8 cellular contexts compared by ENCODE assay signal in the genomic region with DNA sequence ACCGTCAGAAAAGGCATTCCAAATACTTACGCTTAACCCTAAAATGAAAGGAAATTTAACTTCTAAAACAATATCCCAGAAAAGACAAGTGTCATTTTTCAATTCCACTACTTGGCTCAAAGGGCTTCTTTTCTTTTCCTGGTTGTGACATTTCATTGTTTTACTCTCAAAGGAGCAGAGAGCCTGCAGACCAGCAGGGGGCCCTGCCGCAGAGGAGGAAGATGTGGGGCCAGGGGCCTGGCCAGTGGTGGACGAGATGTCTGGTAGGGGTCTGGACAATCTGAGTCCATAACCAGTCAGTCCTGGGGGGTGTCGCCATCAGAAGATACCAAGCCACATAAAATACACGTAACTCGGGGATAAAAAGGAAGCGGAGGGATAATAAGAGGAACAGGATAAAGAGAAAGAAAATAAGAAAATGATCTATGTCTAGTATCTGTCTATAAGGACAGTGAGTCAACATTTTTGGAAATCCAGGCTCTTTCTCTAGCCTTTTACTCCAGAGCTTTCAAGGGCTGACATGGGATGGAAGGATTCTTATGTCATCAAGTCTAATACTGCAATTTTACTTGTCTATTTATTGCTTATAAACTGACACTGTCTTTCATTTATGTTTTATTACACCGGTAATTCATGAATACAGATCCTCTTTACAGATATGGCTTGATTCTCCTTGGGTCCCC. TPM values are rescaled to one million over a fixed set of nuclear protein-coding genes. Genes with fewer than 3 reads are reported as not detected.
DNase-seq lines count a peak whose midpoint lies in the region; ATAC-seq and TF ChIP-seq lines count a peak whose summit lies in the region.

No MANE protein-coding gene starts in this region.

- H3K27ac ChIP-seq in A673 (ENCODE audit: low read depth, low read length, poor library complexity, severe bottlenecking) = no peak overlapping the region
- no peak overlapping the region for H3K27ac ChIP-seq in VCaP
- H3K27ac ChIP-seq in osteoblast (ENCODE audit: low read depth, low read length) = no peak overlapping the region

- ATAC-seq in GM18858 (IDR thresholded peaks at IDR 0.05; ENCODE audit: unreplicated experiment) = no peak

- no TSS peak for BruUV-seq in A673 (replicated peaks; lab: Mats Ljungman, UMichigan)

- CTCF ChIA-PET in A673 (lab: Charles Lee) = no interaction called here

- H3K4me3 ChIP-seq in A673 (ENCODE audit: low read depth, low read length, poor library complexity, severe bottlenecking) = no peak overlapping the region
- no peak overlapping the region for H3K4me3 ChIP-seq in GM12875 (ENCODE audit: low read depth, low read length)
- no peak overlapping the region for H3K4me3 ChIP-seq in osteoblast (ENCODE audit: insufficient read depth, low read length)

- intact Hi-C loops in A673 (cut with micrococcal nuclease; ENCODE audit: unreplicated experiment) = no loop called here

- DNase-seq in A673 (ENCODE audit: low spot score) (no peak), erythroblast (lab: John Stamatoyannopoulos, UW) (peak; percentile 2 to 4), osteoblast (ENCODE audit: insufficient read length, low spot score, missing footprints) (no peak), NCI-H2196 (lab: John Stamatoyannopoulos, UW; ENCODE audit: unreplicated experiment) (no peak), HK-2 (ENCODE audit: unreplicated experiment) (no peak)

- H3K27me3 ChIP-seq in A673 (replicated peaks; ENCODE audit: insufficient read depth, low read depth, low read length, poor library complexity) (no peaks in the 10 kb centered on the region), osteoblast (ENCODE audit: insufficient read depth, low read length) (no peaks in the 10 kb centered on the region)

- no peaks in the 10 kb centered on the region for H3K79me2 ChIP-seq in osteoblast (ENCODE audit: insufficient read depth, low read length)

- TF ChIP-seq CTCF in A673 (conservative IDR thresholded peaks at IDR 0.05; ENCODE audit: low read depth, low read length) = peak; percentile 44
- peak; percentile 72 for TF ChIP-seq CTCF in GM12875 (IDR thresholded peaks at IDR 0.05; ENCODE audit: borderline replicate concordance, insufficient read depth, low read depth, low read length)
- TF ChIP-seq CTCF in VCaP (conservative IDR thresholded peaks at IDR 0.05) = peak; percentile 69
- peak; percentile 57 for TF ChIP-seq CTCF in osteoblast (IDR thresholded peaks at IDR 0.05; ENCODE audit: extremely low read depth, low read depth, low read length)

- no peaks in the 10 kb centered on the region for H3K9me3 ChIP-seq in A673 (ENCODE audit: low read depth, low read length, poor library complexity, severe bottlenecking)
- no peaks in the 10 kb centered on the region for H3K9me3 ChIP-seq in osteoblast (ENCODE audit: low read depth, low read length)

- POLR2A ChIA-PET in A673 (lab: Charles Lee; ENCODE audit: low non-redundant PET) = no interaction called here

- H3K4me2 ChIP-seq in osteoblast (ENCODE audit: insufficient read depth, low read length) = no peak overlapping the region

- H3K36me3 ChIP-seq in A673 (ENCODE audit: insufficient read depth, low read length, poor library complexity, severe bottlenecking) (no peaks in the 10 kb centered on the region), osteoblast (ENCODE audit: insufficient read depth, low read length) (no peaks in the 10 kb centered on the region)

- H3K4me1 ChIP-seq in A673 (ENCODE audit: insufficient read depth, low read length, poor library complexity, severe bottlenecking) (no peaks in the 10 kb centered on the region), osteoblast (ENCODE audit: insufficient read depth, low read length) (peaks cover 12% of the 10 kb centered on the region)

- no peaks in the 10 kb centered on the region for H4K20me1 ChIP-seq in osteoblast (ENCODE audit: insufficient read depth, low read length)

- no peak for TF ChIP-seq POLR2A in erythroblast (IDR thresholded peaks at IDR 0.05; ENCODE audit: low read length)

- no peak overlapping the region for H2AFZ ChIP-seq in osteoblast (ENCODE audit: low read length)

RNA-seq across cellular contexts. Expression of gene ARHGEF3, which starts 54.2 kb away (rescaled TPM):
- total RNA-seq in A673 (2021) (1.3 and 2.1 TPM in 2 replicates), osteoblast (21.7 and 22.7 TPM in 2 replicates)

Comparison
In these comparisons a context has a peak if more than half of its experiments do, and no peak if none do; other contexts are left out.
1. DNase-seq: peak in erythroblast (2 of 2); none in A673 (single experiment), osteoblast (single experiment), NCI-H2196 (single experiment) and HK-2 (single experiment).
2. Peak in every context shown above with its lines, with median percentiles within 50 percentile points of each other: CTCF ChIP-seq.